ENCODE assay signal across 20 cellular contexts in the genomic region with DNA sequence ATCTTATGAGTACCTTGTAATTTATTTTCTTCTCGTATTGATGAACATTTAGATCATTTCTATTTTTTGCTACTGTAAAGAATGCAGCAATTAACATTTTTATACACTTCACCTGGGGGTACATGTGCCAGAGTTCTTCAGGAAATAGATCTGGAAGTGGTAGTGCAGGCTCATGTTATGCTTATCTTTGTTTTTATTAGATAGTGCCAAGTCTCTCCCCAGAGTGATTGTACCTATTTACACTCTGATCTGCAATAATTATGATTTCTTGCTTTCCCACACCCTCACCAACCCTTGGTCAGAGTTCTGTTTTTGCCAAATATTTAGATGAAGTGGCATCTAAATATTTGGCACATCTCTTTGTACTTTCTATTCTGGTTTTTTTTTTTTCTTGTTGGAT.
"Had no signal": no experiment of that assay in that cellular context is flagged by ENCODE, and none has a peak within 500 bp of the region (broad histone marks: within the 10 kb centered on the region; RNA-seq: fewer than 3 reads in every experiment).

No MANE protein-coding gene starts in this region.

- H3K4me1 Mint-ChIP-seq: naive B cell; stimulated activated memory B cell treated with anti-CD40 and anti-IgM and Interleukin-4, amounts not matched to agents 10 μg/mL and 1 μg/mL and 100 μg/mL, for 72 hours had no signal

- H3K27ac Mint-ChIP-seq: activated T-helper 1 cell treated with anti-CD3 and anti-CD28 coated beads, Interleukin-12 subunit alpha, Interleukin-12 subunit beta, Interleukin-2, Interleukin-4 antibody, amounts not matched to agents 30 ng/mL and 10 ng/mL and 1 ng/mL, durations not matched to agents 14 hours and 24 hours and 36 hours; neural progenitor cell; stimulated activated memory B cell treated with anti-CD40 and anti-IgM and Interleukin-4, amounts not matched to agents 10 μg/mL and 1 μg/mL and 100 μg/mL, for 72 hours had no signal

- H3K4me2 ChIP-seq: neural progenitor cell had no signal

- ATAC-seq: mucosa of descending colon; stimulated activated memory B cell treated with anti-CD40 and anti-IgM and Interleukin-4, amounts not matched to agents 10 μg/mL and 1 μg/mL and 100 μg/mL, for 72 hours had no signal

- DNase-seq: activated CD4-positive, alpha-beta T cell treated with anti-CD3 and anti-CD28 coated beads, Interleukin-2, amount 50 U/mL, for 4 hours; activated naive CD4-positive, alpha-beta T cell treated with Interleukin-2 at 50 U/mL for 16 hours; cerebellar nuclear complex; cortex of kidney; effector CD8-positive, alpha-beta T cell; hippocampal formation; islet precursor cell; mucosa of descending colon; naive B cell; spleen; stimulated activated CD4-positive, alpha-beta T cell treated with anti-CD3 and anti-CD28 coated beads, Interleukin-4, amount 100 ng/mL, for 4 hours; T-helper 2 cell; upper lobe of left lung had no signal

- H3K27me3 ChIP-seq: ascending aorta, esophagus muscularis mucosa, neural progenitor cell, spleen, upper lobe of left lung had no signal

- H3K36me3 ChIP-seq: ascending aorta, neural progenitor cell, spleen, upper lobe of left lung had no signal

- H3K4me3 Mint-ChIP-seq: activated T-helper 1 cell treated with anti-CD3 and anti-CD28 coated beads, Interleukin-12 subunit alpha, Interleukin-12 subunit beta, Interleukin-2, Interleukin-4 antibody, amounts not matched to agents 30 ng/mL and 10 ng/mL and 1 ng/mL, durations not matched to agents 14 hours and 24 hours and 36 hours; naive B cell; neural progenitor cell; stimulated activated memory B cell treated with anti-CD40 and anti-IgM and Interleukin-4, amounts not matched to agents 10 μg/mL and 1 μg/mL and 100 μg/mL, for 72 hours had no signal

- H3K9me3 Mint-ChIP-seq: activated T-helper 1 cell treated with anti-CD3 and anti-CD28 coated beads, Interleukin-12 subunit alpha, Interleukin-12 subunit beta, Interleukin-2, Interleukin-4 antibody, amounts not matched to agents 30 ng/mL and 10 ng/mL and 1 ng/mL, durations not matched to agents 14 hours and 24 hours and 36 hours; naive B cell; stimulated activated memory B cell treated with anti-CD40 and anti-IgM and Interleukin-4, amounts not matched to agents 10 μg/mL and 1 μg/mL and 100 μg/mL, for 72 hours had no signal

- H3K4me1 ChIP-seq: ascending aorta, spleen had no signal

- H2AFZ ChIP-seq: neural progenitor cell had no signal

- H3K4me3 ChIP-seq: ascending aorta, esophagus muscularis mucosa, mucosa of descending colon, neural progenitor cell, spleen, thoracic aorta, upper lobe of left lung had no signal

- H3K27me3 Mint-ChIP-seq: naive B cell; stimulated activated memory B cell treated with anti-CD40 and anti-IgM and Interleukin-4, amounts not matched to agents 10 μg/mL and 1 μg/mL and 100 μg/mL, for 72 hours had no signal

- H3K27ac ChIP-seq: ascending aorta, esophagus muscularis mucosa, neural progenitor cell, spleen, thoracic aorta, VCaP had no signal

- H3K9me3 ChIP-seq: ascending aorta, esophagus muscularis mucosa, mucosa of descending colon, spleen, thoracic aorta, upper lobe of left lung had no signal

- H3K9ac ChIP-seq: neural progenitor cell had no signal
